ENCODE assay signal across 29 cellular contexts in genomic region chr1:143748906-143749305, GRCh38.
"Had no signal": no experiment of that assay in that cellular context is flagged by ENCODE, and none has a peak within 500 bp of the region (broad histone marks: within the 10 kb centered on the region; RNA-seq: fewer than 3 reads in every experiment).

No MANE protein-coding gene starts in this region.

- H3K36me3 Mint-ChIP-seq: activated CD8-positive, alpha-beta memory T cell treated with anti-CD3 and anti-CD28 coated beads, Interleukin-2, amount 10 ng/mL, durations not matched to agents 7 days and 5 days; activated naive CD4-positive, alpha-beta T cell treated with anti-CD3 and anti-CD28 coated beads, Interleukin-2, amount 50 U/mL, for 72 hours; naive thymus-derived CD8-positive, alpha-beta T cell; stimulated activated naive B cell treated with anti-CD40 and anti-IgM and Interleukin-4, amounts not matched to agents 10 μg/mL and 1 μg/mL and 100 μg/mL, for 72 hours had no signal

- H3K4me3 ChIP-seq: breast epithelium, esophagus squamous epithelium, left lung, lower lobe of right lung, psoas muscle, stomach, thyroid gland, upper lobe of left lung had no signal

- H3K36me3 ChIP-seq: breast epithelium, esophagus squamous epithelium, left lung, lower lobe of right lung, stomach, thyroid gland, upper lobe of left lung had no signal

- ATAC-seq: activated CD8-positive, alpha-beta memory T cell treated with anti-CD3 and anti-CD28 coated beads, Interleukin-2, amount 10 ng/mL, durations not matched to agents 7 days and 5 days; activated CD8-positive, alpha-beta T cell treated with anti-CD3 and anti-CD28 coated beads, Interleukin-2, amount 10 ng/mL, durations not matched to agents 7 days and 5 days; activated naive CD4-positive, alpha-beta T cell treated with anti-CD3 and anti-CD28 coated beads, Interleukin-2, amount 50 U/mL, for 72 hours; left lung; naive thymus-derived CD8-positive, alpha-beta T cell; psoas muscle; stimulated activated naive B cell treated with anti-CD40 and anti-IgM and Interleukin-4, amounts not matched to agents 10 μg/mL and 1 μg/mL and 100 μg/mL, for 72 hours had no signal

- H3K27me3 Mint-ChIP-seq: activated B cell treated with CpG ODN at 0.5 μM for 24 hours; activated CD8-positive, alpha-beta memory T cell treated with anti-CD3 and anti-CD28 coated beads, Interleukin-2, amount 10 ng/mL, durations not matched to agents 7 days and 5 days had no signal

- H3K4me3 Mint-ChIP-seq: activated B cell treated with CpG ODN at 0.5 μM for 24 hours; activated CD8-positive, alpha-beta memory T cell treated with anti-CD3 and anti-CD28 coated beads, Interleukin-2, amount 10 ng/mL, durations not matched to agents 7 days and 5 days; activated CD8-positive, alpha-beta T cell treated with anti-CD3 and anti-CD28 coated beads, Interleukin-2, amount 10 ng/mL, durations not matched to agents 7 days and 5 days; activated T-cell treated with anti-CD3 and anti-CD28 coated beads, Interleukin-2, amount 50 U/mL, for 72 hours; dendritic cell treated with granulocyte-macrophage colony-stimulating factor and Interleukin-4, amounts not matched to agents 40 ng/mL and 50 ng/mL, for 4 days; endodermal cell; naive thymus-derived CD8-positive, alpha-beta T cell; neural crest cell; stimulated activated naive B cell treated with anti-CD40 and anti-IgM and Interleukin-4, amounts not matched to agents 10 μg/mL and 1 μg/mL and 100 μg/mL, for 72 hours had no signal

- H3K4me1 Mint-ChIP-seq: activated B cell treated with CpG ODN at 0.5 μM for 24 hours; activated CD8-positive, alpha-beta memory T cell treated with anti-CD3 and anti-CD28 coated beads, Interleukin-2, amount 10 ng/mL, durations not matched to agents 7 days and 5 days; endodermal cell; neural crest cell; stimulated activated naive B cell treated with anti-CD40 and anti-IgM and Interleukin-4, amounts not matched to agents 10 μg/mL and 1 μg/mL and 100 μg/mL, for 72 hours had no signal

- H3K27ac ChIP-seq: breast epithelium, epithelial cell of prostate, esophagus squamous epithelium, left lung, lower lobe of right lung, parathyroid adenoma, psoas muscle, stomach, thyroid gland, upper lobe of left lung had no signal

- H3K27ac Mint-ChIP-seq: activated B cell treated with CpG ODN at 0.5 μM for 24 hours; activated CD8-positive, alpha-beta memory T cell treated with anti-CD3 and anti-CD28 coated beads, Interleukin-2, amount 10 ng/mL, durations not matched to agents 7 days and 5 days; activated CD8-positive, alpha-beta T cell treated with anti-CD3 and anti-CD28 coated beads, Interleukin-2, amount 10 ng/mL, durations not matched to agents 7 days and 5 days; activated naive CD4-positive, alpha-beta T cell treated with anti-CD3 and anti-CD28 coated beads, Interleukin-2, amount 50 U/mL, for 72 hours; activated T-cell treated with anti-CD3 and anti-CD28 coated beads, Interleukin-2, amount 50 U/mL, for 72 hours; dendritic cell treated with granulocyte-macrophage colony-stimulating factor and Interleukin-4, amounts not matched to agents 40 ng/mL and 50 ng/mL, for 4 days; endodermal cell; naive thymus-derived CD8-positive, alpha-beta T cell; stimulated activated naive B cell treated with anti-CD40 and anti-IgM and Interleukin-4, amounts not matched to agents 10 μg/mL and 1 μg/mL and 100 μg/mL, for 72 hours had no signal

- DNase-seq: activated B cell treated with CpG ODN at 0.5 μM for 24 hours; activated CD8-positive, alpha-beta memory T cell treated with anti-CD3 and anti-CD28 coated beads, Interleukin-2, amount 10 ng/mL, durations not matched to agents 7 days and 5 days; activated CD8-positive, alpha-beta T cell treated with anti-CD3 and anti-CD28 coated beads, Interleukin-2, amount 10 ng/mL, durations not matched to agents 7 days and 5 days; activated naive CD4-positive, alpha-beta T cell; activated T-cell treated with anti-CD3 and anti-CD28 coated beads for 4 hours; activated T-cell treated with anti-CD3 and anti-CD28 coated beads, Interleukin-2, amount 50 U/mL, for 72 hours; central memory CD4-positive, alpha-beta T cell; endodermal cell; esophagus squamous epithelium; foreskin melanocyte; kidney glomerular epithelial cell; left lung; lower lobe of right lung; mesenchymal stem cell; naive thymus-derived CD8-positive, alpha-beta T cell; occipital lobe; psoas muscle; stimulated activated CD4-positive, alpha-beta T cell treated with anti-CD3 and anti-CD28 coated beads, Interleukin-15, amount 100 ng/mL, for 24 hours; stimulated activated CD4-positive, alpha-beta T cell treated with anti-CD3 and anti-CD28 coated beads, Interleukin-2, amount 100 ng/mL, for 24 hours; stimulated activated naive B cell treated with anti-CD40 and anti-IgM and Interleukin-4, amounts not matched to agents 10 μg/mL and 1 μg/mL and 100 μg/mL, for 72 hours; stomach; thyroid gland; upper lobe of left lung had no signal

- H3K4me1 ChIP-seq: breast epithelium, esophagus squamous epithelium, left lung, lower lobe of right lung, parathyroid adenoma, psoas muscle, stomach, thyroid gland, upper lobe of left lung had no signal

- H3K27me3 ChIP-seq: breast epithelium, esophagus squamous epithelium, left lung, thyroid gland, upper lobe of left lung had no signal

- H3K9me3 ChIP-seq: breast epithelium, esophagus squamous epithelium, left lung, lower lobe of right lung, psoas muscle, stomach, thyroid gland, upper lobe of left lung had no signal
